In the genomic region with DNA sequence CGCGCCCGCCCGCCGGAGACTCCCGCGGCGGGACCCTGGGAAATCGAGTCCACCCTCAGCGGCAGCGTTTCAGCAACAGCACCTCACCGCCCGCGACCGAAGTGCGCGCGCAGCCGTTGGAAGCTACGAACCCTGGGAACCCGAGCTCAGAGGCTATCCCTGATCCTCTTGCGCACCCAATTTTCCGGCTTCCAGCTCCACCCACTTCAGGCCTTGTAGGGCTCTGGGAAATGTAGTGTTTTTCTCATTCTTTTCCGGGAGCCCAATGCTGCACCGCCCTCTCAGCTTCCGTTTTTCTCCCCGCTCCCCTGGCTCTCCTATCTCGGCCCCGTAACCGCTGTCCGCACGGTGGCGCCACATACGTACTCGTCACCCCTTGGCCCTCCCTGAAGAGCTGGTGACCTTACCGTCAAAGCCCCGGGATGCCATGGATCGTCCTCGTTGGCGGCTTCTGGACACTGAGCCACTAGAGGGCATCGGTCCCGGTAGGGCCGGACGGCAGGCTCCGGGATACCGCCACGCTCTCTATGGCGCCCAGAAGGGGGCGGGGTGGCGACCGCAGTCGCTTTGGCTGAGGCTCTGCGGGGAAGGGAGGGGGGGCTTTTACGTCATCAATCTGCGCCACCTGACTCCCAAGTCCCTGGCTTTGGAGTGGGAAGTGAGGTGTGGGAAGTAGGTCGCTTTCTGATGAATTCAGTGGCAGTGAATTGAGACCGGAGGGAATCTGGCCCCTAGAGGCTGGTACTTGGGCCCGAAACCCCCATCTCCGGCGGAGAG, we compare ENCODE assay signal across 8 cellular contexts. TPM values are rescaled to one million over a fixed set of nuclear protein-coding genes. Genes with fewer than 3 reads are reported as not detected.
A peak's percentile ranks its signal among the peaks of the same experiment; 100 is the strongest.
DNase-seq lines count a peak whose midpoint lies in the region; ATAC-seq and TF ChIP-seq lines count a peak whose summit lies in the region.

A gene (plus strand): TSS at position 687 of the 777 bp plus-strand sequence. CDS start 3,948 bp downstream, outside the sequence.
A gene (minus strand): TSS at position 102 of the 777 bp plus-strand sequence. CDS start 225 bp downstream, outside the sequence.

- CTCF ChIA-PET in Caco-2 (lab: Charles Lee): interaction anchor here (0.6 to 1.3 kb wide), 31 partner anchors 8 to 833 kb away, joined by 3 to 12 read pairs (median 5); a partner anchor contains a TSS

- H3K9ac ChIP-seq in NT2/D1 (ENCODE audit: insufficient read length, low read depth) (peak within 1 kb of the TSS; percentile 90), endodermal cell (ENCODE audit: extremely low read depth, low read length, poor library complexity, severe bottlenecking) (peak within 1 kb of the TSS; percentile 97)

- H3K4me1 Mint-ChIP-seq in Caco-2 (ENCODE audit: low read depth, unreplicated experiment): no peaks in the 10 kb centered on the region
- peaks cover 2% of the 10 kb centered on the region for H3K4me1 Mint-ChIP-seq in endodermal cell

- H3K9me3 Mint-ChIP-seq in Caco-2 (ENCODE audit: unreplicated experiment): no peaks in the 10 kb centered on the region
- H3K9me3 Mint-ChIP-seq in endodermal cell: no peaks in the 10 kb centered on the region

- H3K4me3 ChIP-seq in Caco-2 (ENCODE audit: low read depth, low read length): peak within 1 kb of the TSS; percentile 78
- peak within 1 kb of the TSS; percentile 85 for H3K4me3 ChIP-seq in NT2/D1 (ENCODE audit: insufficient read length, low read depth)
- peak within 1 kb of the TSS; percentile 100 for H3K4me3 ChIP-seq in endodermal cell (ENCODE audit: low read length)

- BruUV-seq in Caco-2 (replicated peaks; lab: Mats Ljungman, UMichigan): no TSS peak

- H3K4me3 Mint-ChIP-seq in Caco-2 (ENCODE audit: unreplicated experiment) (peak within 1 kb of the TSS; percentile 98), endodermal cell (peak within 1 kb of the TSS; percentile 99)

- POLR2A ChIA-PET in Caco-2 (lab: Charles Lee): interaction anchor here (0.7 to 1.2 kb wide), 7 partner anchors 10 to 37 kb away, joined by 3 to 9 read pairs (median 3); no protein-coding TSS in a partner anchor

- H3K36me3 ChIP-seq in Caco-2 (ENCODE audit: control insufficient read depth, insufficient read depth, low read length) (no peaks in the 10 kb centered on the region; the same call in 1 of the 2 replicates), NT2/D1 (ENCODE audit: insufficient read depth, insufficient read length, low read length) (peaks cover 51% of the 10 kb centered on the region), endodermal cell (ENCODE audit: control insufficient read depth, insufficient read depth, low read length) (peaks cover 53% of the 10 kb centered on the region)

- peak within 1 kb of the TSS; percentile 98 for H3K27ac ChIP-seq in endodermal cell (ENCODE audit: low read depth, low read length)

- H3K36me3 Mint-ChIP-seq in Caco-2 (ENCODE audit: insufficient read depth, unreplicated experiment) (peaks cover 66% of the 10 kb centered on the region), endodermal cell (ENCODE audit: low read depth) (peaks cover 37% of the 10 kb centered on the region)

- H3K27me3 Mint-ChIP-seq in Caco-2 (ENCODE audit: insufficient read depth, unreplicated experiment): no peaks in the 10 kb centered on the region
- no peaks in the 10 kb centered on the region for H3K27me3 Mint-ChIP-seq in endodermal cell (ENCODE audit: insufficient read depth)

- peak within 1 kb of the TSS; percentile 100 for H3K27ac Mint-ChIP-seq in Caco-2 (ENCODE audit: unreplicated experiment)
- peak within 1 kb of the TSS; percentile 99 for H3K27ac Mint-ChIP-seq in endodermal cell

- ATAC-seq in GM21367 (IDR thresholded peaks at IDR 0.05; ENCODE audit: unreplicated experiment): peak; percentile 88

- peak; percentile 86 to 90 for TF ChIP-seq CTCF in Caco-2 (IDR thresholded peaks at IDR 0.05; ENCODE audit: insufficient read depth in 1 of 2, low read depth in 1 of 2, low read length in 1 of 2, severe bottlenecking in 1 of 2, unreplicated experiment in 1 of 2)
- peak; percentile 91 for TF ChIP-seq CTCF in endodermal cell (conservative IDR thresholded peaks at IDR 0.05)

- H3K4me1 ChIP-seq in Caco-2 (no peaks in the 10 kb centered on the region), NT2/D1 (ENCODE audit: insufficient read depth, insufficient read length) (no peaks in the 10 kb centered on the region), endodermal cell (ENCODE audit: control insufficient read depth, insufficient read depth, low read length) (no peaks in the 10 kb centered on the region)

- H3K9me3 ChIP-seq in Caco-2 (no peaks in the 10 kb centered on the region), NT2/D1 (ENCODE audit: insufficient read depth, low read length) (peaks cover 11% of the 10 kb centered on the region), endodermal cell (ENCODE audit: control insufficient read depth, low read length) (no peaks in the 10 kb centered on the region)

- DNase-seq in Caco-2 (peak; percentile 97 to 99), HUDEP-2 (lab: John Stamatoyannopoulos, UW; ENCODE audit: unreplicated experiment in 76 of 76) (peak; percentile 86 to 99 (median 96)), NT2/D1 (ENCODE audit: low read depth, low spot score) (peak; percentile 100), endodermal cell (peak; percentile 99), mesenteric fat pad (ENCODE audit: low spot score) (peak; percentile 98)
- DNase-seq in activated CD8-positive, alpha-beta memory T cell treated with anti-CD3 and anti-CD28 coated beads, Interleukin-2, amount 50 U/mL, for 1 hour (ENCODE audit: extremely low read depth): peak; percentile 92
- peak; percentile 85 to 93 for DNase-seq in stimulated activated CD8-positive, alpha-beta memory T cell treated with anti-CD3 and anti-CD28 coated beads, Interleukin-15, amount 100 ng/mL, for 4 hours (ENCODE audit: low read depth in 2 of 2)

- no peaks in the 10 kb centered on the region for H3K27me3 ChIP-seq in Caco-2 (replicated peaks; ENCODE audit: control insufficient read depth, insufficient read depth, low read length)
- no peaks in the 10 kb centered on the region for H3K27me3 ChIP-seq in NT2/D1 (ENCODE audit: insufficient read depth, insufficient read length)
- H3K27me3 ChIP-seq in endodermal cell (ENCODE audit: control insufficient read depth, insufficient read depth, low read length, poor library complexity, severe bottlenecking): no peaks in the 10 kb centered on the region

- whole genome bisulfite sequencing in endodermal cell (ENCODE audit: insufficient coverage in 1 of 2, insufficient read length in 1 of 2), 2 experiments: 0% methylated on average over 24 to 60 of the region's 60 CpGs

- intact Hi-C loops in Caco-2 (cut with micrococcal nuclease; ENCODE audit: unreplicated experiment): loop anchor here (1.0 kb wide), 4 partner anchors 27 to 611 kb away; a partner anchor contains a TSS

RNA-seq across cellular contexts. Expression of the first gene that starts in this region (rescaled TPM):
- total RNA-seq in Caco-2 (2022) (29.1 and 32.0 TPM in 2 replicates), endodermal cell (10 to 100 TPM; 20.8 to 22.5 TPM), mesenteric fat pad (21.8 TPM)
- 23.5 TPM for polyA plus RNA-seq in endodermal cell (2013, experiment 1 of 2)
- polyA plus RNA-seq in endodermal cell (2013, experiment 2 of 2): 23.8 TPM

RNA-seq across cellular contexts. Expression of the second gene that starts in this region (rescaled TPM):
- total RNA-seq in Caco-2 (2022) (172 and 178 TPM in 2 replicates), endodermal cell (100 to 1,000 TPM; 120 to 124 TPM), mesenteric fat pad (76.0 TPM)
- 75.0 TPM for polyA plus RNA-seq in endodermal cell (2013, experiment 1 of 2)
- polyA plus RNA-seq in endodermal cell (2013, experiment 2 of 2): 71.7 TPM

Comparison
In these comparisons a context has a peak if more than half of its experiments do, and no peak if none do; other contexts are left out.
1. Peak in every context shown above with its lines: DNase-seq, ATAC-seq, H3K4me3 ChIP-seq and H3K27ac ChIP-seq.